Comparison of ENCODE assay signal across 25 cellular contexts in the genomic region with DNA sequence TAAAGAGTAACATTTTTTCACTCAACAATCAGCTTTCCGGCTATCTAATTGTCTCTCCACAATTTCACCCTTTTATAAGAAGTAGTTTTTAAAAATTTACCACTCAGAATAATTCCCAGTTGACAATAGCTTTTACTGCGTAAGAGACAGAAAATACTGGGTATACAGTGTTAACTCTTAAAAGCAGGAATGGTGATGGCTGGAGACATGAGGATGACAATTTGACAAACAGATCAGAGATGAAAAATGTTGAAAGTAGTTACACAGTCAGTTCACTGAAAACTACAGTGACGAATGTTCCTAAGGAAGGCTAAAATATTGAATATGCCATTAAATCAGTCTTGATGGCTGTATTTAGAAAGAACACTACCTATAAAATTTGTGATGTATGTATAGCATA.
DNase-seq lines count a peak whose midpoint lies in the region; ATAC-seq, FAIRE-seq and TF ChIP-seq lines count a peak whose summit lies in the region.
"Had no signal": no experiment of that assay in that cellular context is flagged by ENCODE, and none has a peak within 500 bp of the region (broad histone marks: within the 10 kb centered on the region; RNA-seq: fewer than 3 reads in every experiment).

No MANE protein-coding gene starts in this region.

- H3F3A ChIP-seq in neural cell (ENCODE audit: insufficient read depth, low read length, poor library complexity, severe bottlenecking): no peaks in the 10 kb centered on the region

- H3K9me2 ChIP-seq in HCT116 (ENCODE audit: insufficient read depth) (no peaks in the 10 kb centered on the region), neural cell (ENCODE audit: insufficient read depth, low read length) (no peaks in the 10 kb centered on the region)

- H3K56ac ChIP-seq in mesendoderm (ENCODE audit: low read length): no peak overlapping the region

- no peak overlapping the region for H3K23ac ChIP-seq in mesendoderm (ENCODE audit: low read length)

- intact Hi-C loops in HCT116 (cut with micrococcal nuclease): no loop called here
- intact Hi-C loops in endothelial cell of umbilical vein (cut with micrococcal nuclease): no loop called here
- intact Hi-C loops in CD14-positive monocyte (cut with micrococcal nuclease): no loop called here

- H3K27ac ChIP-seq in HCT116 (ENCODE audit: low read depth, low read length) (no peak overlapping the region), endothelial cell of umbilical vein (ENCODE audit: insufficient read depth, low read depth, low read length) (no peak overlapping the region), neural cell (ENCODE audit: low read length) (peak overlapping the region; percentile 53), mesendoderm (ENCODE audit: low read depth, low read length) (no peak overlapping the region)
- H3K27ac ChIP-seq: BLaER1 had no signal

- no peak overlapping the region for H2BK15ac ChIP-seq in mesendoderm (replicated peaks; ENCODE audit: low read depth)

- no peak overlapping the region for H4K8ac ChIP-seq in mesendoderm (ENCODE audit: low read depth, low read length)

- H4K5ac ChIP-seq in mesendoderm (ENCODE audit: low read length): no peak overlapping the region

- H3K9me1 ChIP-seq in endothelial cell of umbilical vein (replicated peaks; ENCODE audit: control insufficient read depth, extremely low read depth, insufficient read depth, low read length): no peaks in the 10 kb centered on the region

- BruUV-seq in HCT116 (replicated peaks; lab: Mats Ljungman, UMichigan): no TSS peak
- no TSS peak for BruUV-seq in endothelial cell of umbilical vein (replicated peaks; lab: Mats Ljungman, UMichigan)

- H3K36me3 ChIP-seq in HCT116 (ENCODE audit: control insufficient read depth in 1 of 2, insufficient read depth in 2 of 2, low read length in 2 of 2): no peaks in the 10 kb centered on the region
- no peaks in the 10 kb centered on the region for H3K36me3 ChIP-seq in endothelial cell of umbilical vein (ENCODE audit: control insufficient read depth in 2 of 2, extremely low read depth in 1 of 2, insufficient read depth in 2 of 2, low read length in 2 of 2)
- no peaks in the 10 kb centered on the region for H3K36me3 ChIP-seq in neural cell (ENCODE audit: insufficient read depth, low read length)
- no peaks in the 10 kb centered on the region for H3K36me3 ChIP-seq in mesendoderm (ENCODE audit: control insufficient read depth, insufficient read depth, low read length)
- H3K36me3 ChIP-seq: BE2C, BLaER1 had no signal

- no peaks in the 10 kb centered on the region for H3K79me2 ChIP-seq in HCT116 (ENCODE audit: insufficient read depth, low read length)
- no peaks in the 10 kb centered on the region for H3K79me2 ChIP-seq in endothelial cell of umbilical vein (ENCODE audit: control insufficient read depth, insufficient read depth, low read length)
- H3K79me2 ChIP-seq in neural cell (replicated peaks; ENCODE audit: insufficient read depth, low read length): no peaks in the 10 kb centered on the region
- no peaks in the 10 kb centered on the region for H3K79me2 ChIP-seq in mesendoderm (ENCODE audit: control insufficient read depth, insufficient read depth, low read length)

- H3K4me3 Mint-ChIP-seq in CD14-positive monocyte: no peak overlapping the region
- no peak overlapping the region for H3K4me3 Mint-ChIP-seq in activated CD4-positive, alpha-beta memory T cell treated with anti-CD3 and anti-CD28 coated beads, Interleukin-2, amount 10 ng/mL, durations not matched to agents 7 days and 5 days
- H3K4me3 Mint-ChIP-seq: CD4-positive, alpha-beta T cell; CD8-positive, alpha-beta T cell had no signal

- POLR2A ChIA-PET in HCT116 (lab: Charles Lee) (no interaction called here), endothelial cell of umbilical vein (lab: Charles Lee) (no interaction called here)
- POLR2A ChIA-PET in activated CD4-positive, alpha-beta memory T cell treated with anti-CD3 and anti-CD28 coated beads, Interleukin-2, amount 10 ng/mL, durations not matched to agents 7 days and 5 days (lab: Charles Lee): no interaction called here

- H3K79me1 ChIP-seq in mesendoderm (ENCODE audit: low read length): no peaks in the 10 kb centered on the region

- no CpG with 5 or more reads among the region's 3 CpGs for WGBS in mesendoderm (ENCODE audit: extremely low coverage, insufficient coverage, low lambda C conversion rate)

- CTCF ChIA-PET in HCT116 (lab: Charles Lee): no interaction called here
- CTCF ChIA-PET in endothelial cell of umbilical vein (lab: Charles Lee): no interaction called here
- CTCF ChIA-PET in activated CD4-positive, alpha-beta memory T cell treated with anti-CD3 and anti-CD28 coated beads, Interleukin-2, amount 10 ng/mL, durations not matched to agents 7 days and 5 days (lab: Charles Lee): no interaction called here

- no peak overlapping the region for H3K18ac ChIP-seq in mesendoderm (ENCODE audit: low read length)

- no peaks in the 10 kb centered on the region for H3K4me1 Mint-ChIP-seq in CD14-positive monocyte
- peaks cover 2% of the 10 kb centered on the region for H3K4me1 Mint-ChIP-seq in activated CD4-positive, alpha-beta memory T cell treated with anti-CD3 and anti-CD28 coated beads, Interleukin-2, amount 10 ng/mL, durations not matched to agents 7 days and 5 days

- RAD21 ChIA-PET in HCT116 (lab: Charles Lee; ENCODE audit: low non-redundant PET in 1 of 2, low total read pairs in 2 of 2, uncharacterized antibody in 2 of 2, unreplicated experiment in 2 of 2): no interaction called here

- no peak overlapping the region for H3K9ac ChIP-seq in HCT116 (ENCODE audit: low read length)
- no peak overlapping the region for H3K9ac ChIP-seq in endothelial cell of umbilical vein (replicated peaks; ENCODE audit: extremely low read depth, insufficient read depth, low read length)
- H3K9ac ChIP-seq in neural cell (ENCODE audit: low read length): no peak overlapping the region
- no peak overlapping the region for H3K9ac ChIP-seq in mesendoderm (ENCODE audit: low read length)
- H3K9ac ChIP-seq: BLaER1 had no signal

- H3K9me3 ChIP-seq in HCT116 (ENCODE audit: control insufficient read depth in 1 of 2, insufficient read depth in 1 of 2, low read depth in 1 of 2, low read length in 2 of 2) (no peaks in the 10 kb centered on the region), endothelial cell of umbilical vein (replicated peaks; ENCODE audit: control insufficient read depth, insufficient read depth, low read length) (no peaks in the 10 kb centered on the region), neural cell (ENCODE audit: low read length) (no peaks in the 10 kb centered on the region)
- H3K9me3 ChIP-seq: BE2C, BLaER1, Caco-2 had no signal

- no peak overlapping the region for H3K4ac ChIP-seq in mesendoderm (ENCODE audit: low read depth, low read length)

- H3K9me3 Mint-ChIP-seq in CD14-positive monocyte: peaks cover 0 to 2% (median 0%) of the 10 kb centered on the region in 7 donors
- no peaks in the 10 kb centered on the region for H3K9me3 Mint-ChIP-seq in activated CD4-positive, alpha-beta memory T cell treated with anti-CD3 and anti-CD28 coated beads, Interleukin-2, amount 10 ng/mL, durations not matched to agents 7 days and 5 days
- H3K9me3 Mint-ChIP-seq: CD4-positive, alpha-beta T cell; CD8-positive, alpha-beta T cell had no signal

- H3K4me2 ChIP-seq in HCT116 (ENCODE audit: low read length) (no peak overlapping the region), endothelial cell of umbilical vein (ENCODE audit: insufficient read depth, low read length) (no peak overlapping the region), neural cell (ENCODE audit: low read length) (peak overlapping the region; percentile 15), mesendoderm (ENCODE audit: low read length) (no peak overlapping the region)
- H3K4me2 ChIP-seq: BLaER1 had no signal

- no peak overlapping the region for H2BK5ac ChIP-seq in mesendoderm (ENCODE audit: low read length)

- H2AFZ ChIP-seq in HCT116 (ENCODE audit: low read depth, low read length, poor library complexity, severe bottlenecking) (peak overlapping the region; percentile 68), endothelial cell of umbilical vein (ENCODE audit: low read depth, low read length) (no peak overlapping the region), neural cell (ENCODE audit: low read depth, low read length) (no peak overlapping the region)

- no peak for ATAC-seq in HCT116
- ATAC-seq: CD8-positive, alpha-beta T cell; GM12878 had no signal

- no peak for TF ChIP-seq POLR2A in HCT116 (IDR thresholded peaks at IDR 0.05; ENCODE audit: borderline replicate concordance, extremely low read depth, insufficient read depth, insufficient read length)
- no peak for TF ChIP-seq POLR2A in endothelial cell of umbilical vein (IDR thresholded peaks at IDR 0.05; ENCODE audit: low read depth, low read length)

- no peak for TF ChIP-seq CTCF in HCT116 (IDR thresholded peaks at IDR 0.05 in 2 of 3, conservative IDR thresholded peaks at IDR 0.05 in 1 of 3; ENCODE audit: borderline replicate concordance in 1 of 3, insufficient read depth in 1 of 3, low read depth in 2 of 3, low read length in 2 of 3)
- TF ChIP-seq CTCF in endothelial cell of umbilical vein (IDR thresholded peaks at IDR 0.05; ENCODE audit: extremely low read depth in 1 of 2, insufficient read depth in 1 of 2, low read depth in 1 of 2, low read length in 2 of 2): no peak
- TF ChIP-seq CTCF in neural cell (IDR thresholded peaks at IDR 0.05; ENCODE audit: poor library complexity, severe bottlenecking): no peak
- TF ChIP-seq CTCF in CD14-positive monocyte (IDR thresholded peaks at IDR 0.05): no peak

- H4K20me1 ChIP-seq in HCT116 (ENCODE audit: insufficient read depth): no peaks in the 10 kb centered on the region
- no peaks in the 10 kb centered on the region for H4K20me1 ChIP-seq in endothelial cell of umbilical vein (replicated peaks; ENCODE audit: control insufficient read depth, extremely low read depth, insufficient read depth, low read length)
- no peaks in the 10 kb centered on the region for H4K20me1 ChIP-seq in neural cell (ENCODE audit: insufficient read depth)
- H4K20me1 ChIP-seq: BLaER1 had no signal

- peak; percentile 97 for TF ChIP-seq EP300 in neural cell (conservative IDR thresholded peaks at IDR 0.05; ENCODE audit: poor library complexity, severe bottlenecking)

- no peak overlapping the region for H2AK5ac ChIP-seq in mesendoderm (ENCODE audit: low read length)

- FAIRE-seq in endothelial cell of umbilical vein (lab: Jason Lieb, UNC): peak; percentile 21
- FAIRE-seq: GM12878, GM12892, GM18507 had no signal

- no peak for TF ChIP-seq RAD21 in HCT116 (IDR thresholded peaks at IDR 0.05; ENCODE audit: low read depth)
- TF ChIP-seq RAD21 in neural cell (conservative IDR thresholded peaks at IDR 0.05): peak; percentile 30

- no peak overlapping the region for H3K27ac Mint-ChIP-seq in CD14-positive monocyte
- H3K27ac Mint-ChIP-seq in activated CD4-positive, alpha-beta memory T cell treated with anti-CD3 and anti-CD28 coated beads, Interleukin-2, amount 10 ng/mL, durations not matched to agents 7 days and 5 days: no peak overlapping the region
- H3K27ac Mint-ChIP-seq: CD4-positive, alpha-beta T cell; CD8-positive, alpha-beta T cell had no signal

- H3K27me3 ChIP-seq in HCT116 (ENCODE audit: insufficient read depth, low read length) (no peaks in the 10 kb centered on the region), endothelial cell of umbilical vein (ENCODE audit: control insufficient read depth in 2 of 2, insufficient read depth in 2 of 2, low read length in 2 of 2) (no peaks in the 10 kb centered on the region), neural cell (ENCODE audit: insufficient read depth, low read depth, low read length) (no peaks in the 10 kb centered on the region), mesendoderm (ENCODE audit: insufficient read depth, low read length, poor library complexity) (no peaks in the 10 kb centered on the region)
- H3K27me3 ChIP-seq: BE2C, BLaER1 had no signal

- H3K4me3 ChIP-seq in HCT116 (replicated peaks in 1 of 2; ENCODE audit: low read depth in 1 of 2, low read length in 2 of 2): no peak overlapping the region
- no peak overlapping the region for H3K4me3 ChIP-seq in endothelial cell of umbilical vein (replicated peaks in 1 of 3; ENCODE audit: insufficient read depth in 1 of 3, low read depth in 1 of 3, low read length in 3 of 3)
- H3K4me3 ChIP-seq in neural cell (ENCODE audit: low read length): no peak overlapping the region
- no peak overlapping the region for H3K4me3 ChIP-seq in mesendoderm (ENCODE audit: low read length)
- H3K4me3 ChIP-seq: BLaER1, GM12878 had no signal

- dilution Hi-C loops in endothelial cell of umbilical vein (cut with MboI; ENCODE audit: extremely low pct_ligation_motif_present, low sequenced_read_pairs): no loop called here

- H3K27me3 Mint-ChIP-seq in CD14-positive monocyte (ENCODE audit: low read depth in 3 of 3): no peaks in the 10 kb centered on the region
- no peaks in the 10 kb centered on the region for H3K27me3 Mint-ChIP-seq in activated CD4-positive, alpha-beta memory T cell treated with anti-CD3 and anti-CD28 coated beads, Interleukin-2, amount 10 ng/mL, durations not matched to agents 7 days and 5 days
- H3K27me3 Mint-ChIP-seq: CD4-positive, alpha-beta T cell had no signal

- no peaks in the 10 kb centered on the region for H3K36me3 Mint-ChIP-seq in CD14-positive monocyte
- H3K36me3 Mint-ChIP-seq in activated CD4-positive, alpha-beta memory T cell treated with anti-CD3 and anti-CD28 coated beads, Interleukin-2, amount 10 ng/mL, durations not matched to agents 7 days and 5 days (ENCODE audit: low read depth): no peaks in the 10 kb centered on the region
- H3K36me3 Mint-ChIP-seq: CD8-positive, alpha-beta T cell had no signal

- no peaks in the 10 kb centered on the region for H3K4me1 ChIP-seq in HCT116 (ENCODE audit: control insufficient read depth in 1 of 2, insufficient read depth in 2 of 2, low read length in 2 of 2)
- no peaks in the 10 kb centered on the region for H3K4me1 ChIP-seq in endothelial cell of umbilical vein (ENCODE audit: control insufficient read depth, extremely low read depth, insufficient read depth, low read length)
- H3K4me1 ChIP-seq in mesendoderm (ENCODE audit: control insufficient read depth, low read depth, low read length): no peaks in the 10 kb centered on the region
- H3K4me1 ChIP-seq: BE2C, BLaER1, Caco-2 had no signal

- no peak for DNase-seq in HCT116 (ENCODE audit: low read depth, low spot score)
- DNase-seq in endothelial cell of umbilical vein (ENCODE audit: low read depth, low spot score): no peak
- DNase-seq in CD14-positive monocyte (ENCODE audit: low spot score): no peak
- no peak for DNase-seq in activated CD4-positive, alpha-beta memory T cell treated with anti-CD3 and anti-CD28 coated beads, Interleukin-2, amount 10 ng/mL, durations not matched to agents 7 days and 5 days
- no peak for DNase-seq in mesendoderm
- DNase-seq: 8988T; ACHN; BE2C; C1 segment of cervical spinal cord; Caco-2; Calu3; CD4-positive, alpha-beta T cell; CD8-positive, alpha-beta T cell; DMS 273 treated with DMSO at 0.1 percent for 48 hours; DMS153; DMS53; DMS79; DND-41; EL; GDM1 had no signal

- H2BK120ac ChIP-seq in mesendoderm (ENCODE audit: low read depth, low read length): no peak overlapping the region
